27 cellular contexts compared by ENCODE assay signal in genomic region chr5:169740435-169740834, GRCh38.
"Had no signal": no experiment of that assay in that cellular context is flagged by ENCODE, and none has a peak within 500 bp of the region (broad histone marks: within the 10 kb centered on the region; RNA-seq: fewer than 3 reads in every experiment).

No MANE protein-coding gene starts in this region.

- H3K4me3 Mint-ChIP-seq: activated CD4-positive, alpha-beta T cell treated with anti-CD3 and anti-CD28 coated beads for 36 hours; activated naive CD4-positive, alpha-beta T cell treated with anti-CD3 and anti-CD28 coated beads, Interleukin-2, amount 50 U/mL, for 24 hours; activated naive CD8-positive, alpha-beta T cell treated with anti-CD3 and anti-CD28 coated beads, Interleukin-2, amount 50 U/mL, for 24 hours had no signal

- H3K36me3 ChIP-seq: esophagus muscularis mucosa, left ventricle myocardium inferior, suprapubic skin, tibial artery, upper lobe of right lung had no signal

- H3K4me1 ChIP-seq: esophagus muscularis mucosa, parathyroid adenoma, psoas muscle, suprapubic skin, tibial artery, upper lobe of right lung had no signal

- H3K27ac ChIP-seq: esophagus muscularis mucosa, foreskin keratinocyte, heart left ventricle, left ventricle myocardium inferior, parathyroid adenoma, psoas muscle, suprapubic skin, tibial artery, upper lobe of right lung had no signal

- H3K27ac Mint-ChIP-seq: activated CD4-positive, alpha-beta T cell treated with anti-CD3 and anti-CD28 coated beads for 36 hours; activated naive CD4-positive, alpha-beta T cell treated with anti-CD3 and anti-CD28 coated beads, Interleukin-2, amount 50 U/mL, for 24 hours; activated naive CD8-positive, alpha-beta T cell treated with anti-CD3 and anti-CD28 coated beads, Interleukin-2, amount 50 U/mL, for 24 hours had no signal

- H2AFZ ChIP-seq: parathyroid adenoma had no signal

- ATAC-seq: activated CD4-positive, alpha-beta T cell treated with anti-CD3 and anti-CD28 coated beads for 36 hours; activated naive CD8-positive, alpha-beta T cell treated with anti-CD3 and anti-CD28 coated beads, Interleukin-2, amount 50 U/mL, for 24 hours; foreskin keratinocyte; heart left ventricle; psoas muscle; upper lobe of right lung had no signal

- H3K27me3 ChIP-seq: esophagus muscularis mucosa, foreskin keratinocyte, heart left ventricle, suprapubic skin, upper lobe of right lung had no signal

- H3K4me2 ChIP-seq: smooth muscle cell had no signal

- H3K4me3 ChIP-seq: esophagus muscularis mucosa, heart left ventricle, left ventricle myocardium inferior, lung, psoas muscle, smooth muscle cell, suprapubic skin, tibial artery, upper lobe of right lung had no signal

- H3K27me3 Mint-ChIP-seq: activated CD4-positive, alpha-beta T cell treated with anti-CD3 and anti-CD28 coated beads for 36 hours; activated naive CD4-positive, alpha-beta T cell treated with anti-CD3 and anti-CD28 coated beads, Interleukin-2, amount 50 U/mL, for 24 hours; activated naive CD8-positive, alpha-beta T cell treated with anti-CD3 and anti-CD28 coated beads, Interleukin-2, amount 50 U/mL, for 24 hours had no signal

- H3K9me3 Mint-ChIP-seq: activated naive CD4-positive, alpha-beta T cell treated with anti-CD3 and anti-CD28 coated beads, Interleukin-2, amount 50 U/mL, for 24 hours; activated naive CD8-positive, alpha-beta T cell treated with anti-CD3 and anti-CD28 coated beads, Interleukin-2, amount 50 U/mL, for 24 hours had no signal

- H3K9me3 ChIP-seq: esophagus muscularis mucosa, heart left ventricle, left ventricle myocardium inferior, psoas muscle, suprapubic skin, tibial artery, upper lobe of right lung had no signal

- H3K79me2 ChIP-seq: parathyroid adenoma had no signal

- H3K9ac ChIP-seq: parathyroid adenoma had no signal

- FAIRE-seq: islet of Langerhans had no signal

- DNase-seq: activated CD4-positive, alpha-beta T cell treated with anti-CD3 and anti-CD28 coated beads for 36 hours; activated CD4-positive, alpha-beta T cell treated with anti-CD3 and anti-CD28 coated beads, Interleukin-2, amount 50 U/mL, for 4 hours; activated CD4-positive, CD25-positive, alpha-beta regulatory T cell; activated CD8-positive, alpha-beta memory T cell treated with anti-CD3 and anti-CD28 coated beads, Interleukin-2, amount 50 U/mL, for 4 hours; activated gamma-delta T cell; activated naive CD8-positive, alpha-beta T cell treated with anti-CD3 and anti-CD28 coated beads, Interleukin-2, amount 50 U/mL, for 24 hours; activated T-cell treated with anti-CD3 and anti-CD28 coated beads, Interleukin-2, amount 50 U/mL, for 1 hour; amygdala; caudate nucleus; cortex of kidney; foreskin keratinocyte; heart left ventricle; left ventricle myocardium inferior; occipital lobe; psoas muscle; stimulated activated CD4-positive, alpha-beta T cell treated with anti-CD3 and anti-CD28 coated beads, Interleukin-1b, Interleukin-23, amount 100 ng/mL, for 48 hours; stimulated activated naive CD4-positive, alpha-beta T cell; T-helper 2 cell; tibial artery; upper lobe of right lung had no signal
